In the genomic region with DNA sequence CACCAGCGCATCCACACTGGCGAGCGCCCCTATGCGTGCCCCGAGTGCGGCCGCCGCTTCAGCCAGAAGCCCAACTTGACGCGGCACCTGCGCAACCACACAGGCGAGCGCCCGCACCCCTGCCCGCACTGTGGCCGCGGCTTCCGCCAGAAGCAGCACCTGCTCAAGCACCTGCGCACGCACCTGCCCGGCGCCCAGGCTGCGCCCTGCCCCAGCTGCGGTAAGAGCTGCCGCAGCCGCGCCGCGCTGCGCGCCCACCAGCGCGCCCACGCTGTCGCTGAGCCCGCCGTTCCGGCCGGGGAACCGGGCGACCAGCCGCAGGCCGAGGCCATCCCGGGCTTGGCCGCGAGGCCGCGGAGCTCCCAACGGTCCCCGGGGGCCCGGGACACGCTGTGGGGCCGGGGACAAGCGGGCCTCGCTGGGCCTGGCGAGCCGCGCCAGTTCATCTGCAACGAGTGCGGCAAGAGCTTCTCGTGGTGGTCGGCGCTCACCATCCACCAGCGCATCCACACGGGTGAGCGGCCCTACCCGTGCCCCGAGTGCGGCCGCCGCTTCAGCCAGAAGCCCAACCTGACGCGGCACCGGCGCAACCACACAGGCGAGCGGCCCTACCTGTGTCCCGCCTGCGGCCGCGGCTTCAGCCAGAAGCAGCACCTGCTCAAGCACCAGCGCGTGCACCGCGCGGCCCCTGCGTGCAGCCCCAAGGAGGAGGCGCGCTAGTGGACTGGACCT, we compare ENCODE assay signal across 20 cellular contexts. TPM values are rescaled to one million over a fixed set of nuclear protein-coding genes. Genes with fewer than 3 reads are reported as not detected.
"Had no signal": no experiment of that assay in that cellular context is flagged by ENCODE, and none has a peak within 500 bp of the region (broad histone marks: within the 10 kb centered on the region; RNA-seq: fewer than 3 reads in every experiment).

No MANE protein-coding gene starts in this region.

- H3K4me1 ChIP-seq: vagina had no signal

- H3K27me3 ChIP-seq: foreskin keratinocyte, stomach, suprapubic skin, tibial nerve, vagina had no signal

- ATAC-seq: activated naive CD8-positive, alpha-beta T cell treated with anti-CD3 and anti-CD28 coated beads, Interleukin-2, amount 50 U/mL, for 24 hours; foreskin keratinocyte; T-cell had no signal

- H3K27ac ChIP-seq: foreskin keratinocyte, stomach, suprapubic skin, tibial nerve, vagina had no signal

- DNase-seq: activated naive CD4-positive, alpha-beta T cell treated with anti-CD3 and anti-CD28 coated beads, Interleukin-2, amount 10 ng/mL, durations not matched to agents 7 days and 5 days; activated naive CD8-positive, alpha-beta T cell treated with anti-CD3 and anti-CD28 coated beads, Interleukin-2, amount 50 U/mL, for 24 hours; activated T-cell treated with anti-CD3 and anti-CD28 coated beads, Interleukin-2, amount 50 U/mL, for 24 hours; anterior cingulate cortex; caudate nucleus; dermis blood vessel endothelial cell; effector CD8-positive, alpha-beta T cell; foreskin keratinocyte; mesenchymal stem cell; occipital lobe; stimulated activated CD4-positive, alpha-beta T cell treated with anti-CD3 and anti-CD28 coated beads, Interleukin-4, amount 100 ng/mL, for 4 hours; stomach; T-cell had no signal

- H3K9me3 ChIP-seq: stomach, suprapubic skin, tibial nerve, vagina had no signal

- H3K4me3 ChIP-seq: stomach, suprapubic skin, tibial nerve, vagina had no signal

RNA-seq across cellular contexts. Expression of a gene that starts 52.9 kb away (rescaled TPM):
- total RNA-seq: myocyte had no signal
- polyA plus RNA-seq: neural cell had no signal

RNA-seq across cellular contexts. Expression of a gene that starts 56.1 kb away (rescaled TPM):
- total RNA-seq: activated T-helper 2 cell treated with anti-CD3 and anti-CD28 coated beads, Interferon-gamma antibody, Interleukin-2, Interleukin-4, amounts not matched to agents 10 μg/mL and 5 μg/mL and 100 μg/mL, durations not matched to agents 14 hours and 24 hours and 36 hours; foreskin keratinocyte; mononuclear cell had no signal
- polyA plus RNA-seq: foreskin keratinocyte had no signal
